21 cellular contexts compared by ENCODE assay signal in genomic region chr12:105189293-105189692, GRCh38.
"Had no signal": no experiment of that assay in that cellular context is flagged by ENCODE, and none has a peak within 500 bp of the region (broad histone marks: within the 10 kb centered on the region; RNA-seq: fewer than 3 reads in every experiment).

No MANE protein-coding gene starts in this region.

- H3K4me3 ChIP-seq: dorsolateral prefrontal cortex, esophagus muscularis mucosa, gastroesophageal sphincter, ovary, stomach, thoracic aorta, transverse colon had no signal

- H3K27me3 Mint-ChIP-seq: naive thymus-derived CD4-positive, alpha-beta T cell had no signal

- H3K4me1 ChIP-seq: esophagus muscularis mucosa, gastroesophageal sphincter, transverse colon had no signal

- H3K4me3 Mint-ChIP-seq: naive thymus-derived CD4-positive, alpha-beta T cell had no signal

- DNase-seq: cortex of kidney; dorsolateral prefrontal cortex; effector CD8-positive, alpha-beta T cell; glutamatergic neuron; islet precursor cell; mammary epithelial cell; naive thymus-derived CD4-positive, alpha-beta T cell; ovary; right cardiac atrium; small intestine; stimulated activated CD4-positive, alpha-beta T cell treated with anti-CD3 and anti-CD28 coated beads, Interleukin-12 subunit alpha, Interleukin-12 subunit beta, amount 100 ng/mL, for 4 hours; stimulated activated naive CD4-positive, alpha-beta T cell; stomach; substantia nigra; transverse colon had no signal

- H3K9me3 ChIP-seq: esophagus muscularis mucosa, gastroesophageal sphincter, ovary, stomach, thoracic aorta, transverse colon had no signal

- H3K36me3 ChIP-seq: ovary had no signal

- H3K27ac ChIP-seq: epithelial cell of prostate, esophagus muscularis mucosa, gastroesophageal sphincter, ovary, stomach, thoracic aorta, transverse colon had no signal

- H3K27me3 ChIP-seq: dorsolateral prefrontal cortex, esophagus muscularis mucosa, gastroesophageal sphincter, ovary, stomach, transverse colon had no signal

- FAIRE-seq: endometrium, small intestine had no signal

- ATAC-seq: gastroesophageal sphincter; left lobe of liver; naive thymus-derived CD4-positive, alpha-beta T cell; right cardiac atrium had no signal
